In the genomic region with DNA sequence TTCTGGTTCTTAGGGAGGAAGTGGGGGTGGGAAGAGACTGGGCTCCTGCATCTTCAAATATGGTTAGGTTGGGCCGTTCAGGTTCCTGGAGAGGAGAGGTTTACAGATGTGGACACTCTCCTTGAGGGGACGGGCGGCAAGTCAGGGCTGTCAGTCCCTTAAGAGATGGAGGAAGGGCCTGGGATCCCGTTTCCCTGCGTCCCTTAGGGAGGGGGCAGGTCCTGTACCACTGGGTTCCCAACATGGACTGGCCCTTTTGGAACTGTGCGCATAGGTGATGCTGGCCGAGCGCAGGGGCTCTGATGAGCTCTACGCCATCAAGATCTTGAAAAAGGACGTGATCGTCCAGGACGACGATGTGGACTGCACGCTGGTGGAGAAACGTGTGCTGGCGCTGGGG, we compare ENCODE assay signal across 2 cellular contexts.
TF ChIP-seq lines count a peak whose summit lies in the region.

No MANE protein-coding gene starts in this region.

TF ChIP-seq in SK-N-SH treated with all-trans-retinoic acid at 6 μM for 48 hours, 23 proteins besides CTCF, POLR2A, EP300 and RAD21 (continued from another document):
- TF ChIP-seq OSR1 (CRISPR knock-in tag; IDR thresholded peaks at IDR 0.05) (no peak), ZNF70 (CRISPR knock-in tag; IDR thresholded peaks at IDR 0.05) (no peak), ZNF8 (CRISPR knock-in tag; IDR thresholded peaks at IDR 0.05) (no peak), CSRNP3 (CRISPR knock-in tag; IDR thresholded peaks at IDR 0.05) (no peak), ZC3H10 (CRISPR knock-in tag; IDR thresholded peaks at IDR 0.05) (no peak), ZFP30 (CRISPR knock-in tag; IDR thresholded peaks at IDR 0.05) (no peak), PPARA (CRISPR knock-in tag; IDR thresholded peaks at IDR 0.05; ENCODE audit: borderline replicate concordance) (no peak), CSDC2 (CRISPR knock-in tag; IDR thresholded peaks at IDR 0.05) (no peak), SNAI2 (CRISPR knock-in tag; IDR thresholded peaks at IDR 0.05) (no peak), ISL1 (CRISPR knock-in tag; IDR thresholded peaks at IDR 0.05) (no peak), ESRRG (CRISPR knock-in tag; IDR thresholded peaks at IDR 0.05) (no peak), ZNF565 (CRISPR knock-in tag; conservative IDR thresholded peaks at IDR 0.05; ENCODE audit: low read depth) (no peak), GLIS3 (CRISPR knock-in tag; IDR thresholded peaks at IDR 0.05) (no peak), BACH2 (CRISPR knock-in tag; IDR thresholded peaks at IDR 0.05; ENCODE audit: borderline replicate concordance) (no peak), ARNTL (CRISPR knock-in tag; IDR thresholded peaks at IDR 0.05; ENCODE audit: borderline replicate concordance, low read depth) (no peak)
- TF ChIP-seq, protein P1, sequence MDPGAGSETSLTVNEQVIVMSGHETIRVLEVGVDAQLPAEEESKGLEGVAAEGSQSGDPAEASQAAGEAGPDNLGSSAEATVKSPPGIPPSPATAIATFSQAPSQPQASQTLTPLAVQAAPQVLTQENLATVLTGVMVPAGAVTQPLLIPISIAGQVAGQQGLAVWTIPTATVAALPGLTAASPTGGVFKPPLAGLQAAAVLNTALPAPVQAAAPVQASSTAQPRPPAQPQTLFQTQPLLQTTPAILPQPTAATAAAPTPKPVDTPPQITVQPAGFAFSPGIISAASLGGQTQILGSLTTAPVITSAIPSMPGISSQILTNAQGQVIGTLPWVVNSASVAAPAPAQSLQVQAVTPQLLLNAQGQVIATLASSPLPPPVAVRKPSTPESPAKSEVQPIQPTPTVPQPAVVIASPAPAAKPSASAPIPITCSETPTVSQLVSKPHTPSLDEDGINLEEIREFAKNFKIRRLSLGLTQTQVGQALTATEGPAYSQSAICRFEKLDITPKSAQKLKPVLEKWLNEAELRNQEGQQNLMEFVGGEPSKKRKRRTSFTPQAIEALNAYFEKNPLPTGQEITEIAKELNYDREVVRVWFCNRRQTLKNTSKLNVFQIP (CRISPR knock-in tag; IDR thresholded peaks at IDR 0.05; ENCODE audit: borderline replicate concordance, low read depth), result no peak
- TF ChIP-seq, protein P2, sequence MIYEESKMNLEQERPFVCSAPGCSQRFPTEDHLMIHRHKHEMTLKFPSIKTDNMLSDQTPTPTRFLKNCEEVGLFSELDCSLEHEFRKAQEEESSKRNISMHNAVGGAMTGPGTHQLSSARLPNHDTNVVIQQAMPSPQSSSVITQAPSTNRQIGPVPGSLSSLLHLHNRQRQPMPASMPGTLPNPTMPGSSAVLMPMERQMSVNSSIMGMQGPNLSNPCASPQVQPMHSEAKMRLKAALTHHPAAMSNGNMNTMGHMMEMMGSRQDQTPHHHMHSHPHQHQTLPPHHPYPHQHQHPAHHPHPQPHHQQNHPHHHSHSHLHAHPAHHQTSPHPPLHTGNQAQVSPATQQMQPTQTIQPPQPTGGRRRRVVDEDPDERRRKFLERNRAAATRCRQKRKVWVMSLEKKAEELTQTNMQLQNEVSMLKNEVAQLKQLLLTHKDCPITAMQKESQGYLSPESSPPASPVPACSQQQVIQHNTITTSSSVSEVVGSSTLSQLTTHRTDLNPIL (CRISPR knock-in tag; IDR thresholded peaks at IDR 0.05; ENCODE audit: low read depth), result no peak
- TF ChIP-seq, protein P3, sequence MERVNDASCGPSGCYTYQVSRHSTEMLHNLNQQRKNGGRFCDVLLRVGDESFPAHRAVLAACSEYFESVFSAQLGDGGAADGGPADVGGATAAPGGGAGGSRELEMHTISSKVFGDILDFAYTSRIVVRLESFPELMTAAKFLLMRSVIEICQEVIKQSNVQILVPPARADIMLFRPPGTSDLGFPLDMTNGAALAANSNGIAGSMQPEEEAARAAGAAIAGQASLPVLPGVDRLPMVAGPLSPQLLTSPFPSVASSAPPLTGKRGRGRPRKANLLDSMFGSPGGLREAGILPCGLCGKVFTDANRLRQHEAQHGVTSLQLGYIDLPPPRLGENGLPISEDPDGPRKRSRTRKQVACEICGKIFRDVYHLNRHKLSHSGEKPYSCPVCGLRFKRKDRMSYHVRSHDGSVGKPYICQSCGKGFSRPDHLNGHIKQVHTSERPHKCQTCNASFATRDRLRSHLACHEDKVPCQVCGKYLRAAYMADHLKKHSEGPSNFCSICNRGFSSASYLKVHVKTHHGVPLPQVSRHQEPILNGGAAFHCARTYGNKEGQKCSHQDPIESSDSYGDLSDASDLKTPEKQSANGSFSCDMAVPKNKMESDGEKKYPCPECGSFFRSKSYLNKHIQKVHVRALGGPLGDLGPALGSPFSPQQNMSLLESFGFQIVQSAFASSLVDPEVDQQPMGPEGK (CRISPR knock-in tag; IDR thresholded peaks at IDR 0.05; ENCODE audit: borderline replicate concordance), result no peak

TF ChIP-seq in SK-N-SH, 30 proteins besides CTCF, POLR2A, EP300 and RAD21 (continued from another document):
- TF ChIP-seq, protein P4, sequence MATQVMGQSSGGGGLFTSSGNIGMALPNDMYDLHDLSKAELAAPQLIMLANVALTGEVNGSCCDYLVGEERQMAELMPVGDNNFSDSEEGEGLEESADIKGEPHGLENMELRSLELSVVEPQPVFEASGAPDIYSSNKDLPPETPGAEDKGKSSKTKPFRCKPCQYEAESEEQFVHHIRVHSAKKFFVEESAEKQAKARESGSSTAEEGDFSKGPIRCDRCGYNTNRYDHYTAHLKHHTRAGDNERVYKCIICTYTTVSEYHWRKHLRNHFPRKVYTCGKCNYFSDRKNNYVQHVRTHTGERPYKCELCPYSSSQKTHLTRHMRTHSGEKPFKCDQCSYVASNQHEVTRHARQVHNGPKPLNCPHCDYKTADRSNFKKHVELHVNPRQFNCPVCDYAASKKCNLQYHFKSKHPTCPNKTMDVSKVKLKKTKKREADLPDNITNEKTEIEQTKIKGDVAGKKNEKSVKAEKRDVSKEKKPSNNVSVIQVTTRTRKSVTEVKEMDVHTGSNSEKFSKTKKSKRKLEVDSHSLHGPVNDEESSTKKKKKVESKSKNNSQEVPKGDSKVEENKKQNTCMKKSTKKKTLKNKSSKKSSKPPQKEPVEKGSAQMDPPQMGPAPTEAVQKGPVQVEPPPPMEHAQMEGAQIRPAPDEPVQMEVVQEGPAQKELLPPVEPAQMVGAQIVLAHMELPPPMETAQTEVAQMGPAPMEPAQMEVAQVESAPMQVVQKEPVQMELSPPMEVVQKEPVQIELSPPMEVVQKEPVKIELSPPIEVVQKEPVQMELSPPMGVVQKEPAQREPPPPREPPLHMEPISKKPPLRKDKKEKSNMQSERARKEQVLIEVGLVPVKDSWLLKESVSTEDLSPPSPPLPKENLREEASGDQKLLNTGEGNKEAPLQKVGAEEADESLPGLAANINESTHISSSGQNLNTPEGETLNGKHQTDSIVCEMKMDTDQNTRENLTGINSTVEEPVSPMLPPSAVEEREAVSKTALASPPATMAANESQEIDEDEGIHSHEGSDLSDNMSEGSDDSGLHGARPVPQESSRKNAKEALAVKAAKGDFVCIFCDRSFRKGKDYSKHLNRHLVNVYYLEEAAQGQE (IDR thresholded peaks at IDR 0.05; ENCODE audit: low read depth, low read length), result no peak
- no peak for TF ChIP-seq SMC3 (IDR thresholded peaks at IDR 0.05; ENCODE audit: low read depth, low read length)
- TF ChIP-seq, protein P5, sequence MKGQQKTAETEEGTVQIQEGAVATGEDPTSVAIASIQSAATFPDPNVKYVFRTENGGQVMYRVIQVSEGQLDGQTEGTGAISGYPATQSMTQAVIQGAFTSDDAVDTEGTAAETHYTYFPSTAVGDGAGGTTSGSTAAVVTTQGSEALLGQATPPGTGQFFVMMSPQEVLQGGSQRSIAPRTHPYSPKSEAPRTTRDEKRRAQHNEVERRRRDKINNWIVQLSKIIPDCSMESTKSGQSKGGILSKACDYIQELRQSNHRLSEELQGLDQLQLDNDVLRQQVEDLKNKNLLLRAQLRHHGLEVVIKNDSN (IDR thresholded peaks at IDR 0.05; ENCODE audit: borderline replicate concordance, low read depth), result no peak
- no peak for TF ChIP-seq FOSL2 (IDR thresholded peaks at IDR 0.05; ENCODE audit: borderline replicate concordance, low read depth)
- TF ChIP-seq RXRA (IDR thresholded peaks at IDR 0.05; ENCODE audit: borderline replicate concordance, low read depth), result no peak
- no peak for TF ChIP-seq TAF1 (IDR thresholded peaks at IDR 0.05; ENCODE audit: borderline replicate concordance, low read depth, low read length)
